Comparison of ENCODE assay signal across 33 cellular contexts in the genomic region with DNA sequence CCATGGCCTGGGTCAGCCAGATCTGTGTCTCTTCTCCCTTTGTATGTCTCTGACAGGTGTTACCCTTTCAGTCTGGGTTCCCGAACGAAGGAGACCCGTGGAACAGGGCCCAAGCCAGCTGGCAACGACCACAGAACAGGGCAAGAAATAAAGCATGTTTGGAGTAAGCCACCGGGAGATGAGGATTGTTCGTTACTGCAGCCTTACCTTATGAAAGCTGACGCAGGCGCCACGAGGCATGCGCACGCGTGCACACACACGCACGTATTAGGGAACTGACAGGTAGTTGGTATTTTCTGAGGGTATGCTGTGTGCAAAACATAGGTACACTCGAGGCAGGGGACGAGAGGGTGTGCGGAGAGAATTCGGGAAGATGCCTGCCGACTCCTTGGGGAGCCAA. TPM values are rescaled to one million over a fixed set of nuclear protein-coding genes. Genes with fewer than 3 reads are reported as not detected.
"Had no signal": no experiment of that assay in that cellular context is flagged by ENCODE, and none has a peak within 500 bp of the region (broad histone marks: within the 10 kb centered on the region; RNA-seq: fewer than 3 reads in every experiment).

No MANE protein-coding gene starts in this region.

- H3K9me3 ChIP-seq: adrenal gland, body of pancreas, esophagus muscularis mucosa, gastroesophageal sphincter, heart right ventricle had no signal

- H3K4me1 ChIP-seq: adrenal gland, body of pancreas, esophagus muscularis mucosa, foreskin keratinocyte, gastroesophageal sphincter, heart right ventricle had no signal

- H3K4me3 Mint-ChIP-seq: activated CD8-positive, alpha-beta memory T cell treated with anti-CD3 and anti-CD28 coated beads, Interleukin-2, amount 10 ng/mL, durations not matched to agents 7 days and 5 days; activated CD8-positive, alpha-beta T cell treated with anti-CD3 and anti-CD28 coated beads, Interleukin-2, amount 10 ng/mL, durations not matched to agents 7 days and 5 days; activated naive CD4-positive, alpha-beta T cell treated with anti-CD3 and anti-CD28 coated beads for 36 hours; activated naive CD4-positive, alpha-beta T cell treated with anti-CD3 and anti-CD28 coated beads, Interleukin-2, amount 50 U/mL, for 24 hours; activated naive CD8-positive, alpha-beta T cell treated with anti-CD3 and anti-CD28 coated beads for 36 hours; activated naive CD8-positive, alpha-beta T cell treated with anti-CD3 and anti-CD28 coated beads, Interleukin-2, amount 50 U/mL, for 24 hours; activated T-helper 1 cell treated with anti-CD3 and anti-CD28 coated beads, Interleukin-12 subunit alpha, Interleukin-12 subunit beta, Interleukin-2, Interleukin-4 antibody, amounts not matched to agents 30 ng/mL and 10 ng/mL and 1 ng/mL, durations not matched to agents 14 hours and 24 hours and 36 hours; effector memory CD8-positive, alpha-beta T cell had no signal

- H3K27me3 Mint-ChIP-seq: activated CD8-positive, alpha-beta memory T cell treated with anti-CD3 and anti-CD28 coated beads, Interleukin-2, amount 10 ng/mL, durations not matched to agents 7 days and 5 days had no signal

- H3K36me3 Mint-ChIP-seq: activated CD8-positive, alpha-beta memory T cell treated with anti-CD3 and anti-CD28 coated beads, Interleukin-2, amount 10 ng/mL, durations not matched to agents 7 days and 5 days; activated naive CD4-positive, alpha-beta T cell treated with anti-CD3 and anti-CD28 coated beads, Interleukin-2, amount 50 U/mL, for 24 hours; activated naive CD8-positive, alpha-beta T cell treated with anti-CD3 and anti-CD28 coated beads for 36 hours had no signal

- DNase-seq: activated CD4-positive, alpha-beta T cell treated with anti-CD3 and anti-CD28 coated beads for 48 hours; activated CD4-positive, alpha-beta T cell treated with anti-CD3 and anti-CD28 coated beads, Interleukin-2, amount 50 U/mL, for 1 hour; activated CD4-positive, alpha-beta T cell treated with anti-CD3 and anti-CD28 coated beads, Interleukin-2, amount 50 U/mL, for 48 hours; activated CD8-positive, alpha-beta memory T cell treated with anti-CD3 and anti-CD28 coated beads, Interleukin-2, amount 10 ng/mL, durations not matched to agents 7 days and 5 days; activated CD8-positive, alpha-beta memory T cell treated with anti-CD3 and anti-CD28 coated beads, Interleukin-2, amount 50 U/mL, for 4 hours; activated CD8-positive, alpha-beta T cell treated with anti-CD3 and anti-CD28 coated beads, Interleukin-2, amount 10 ng/mL, durations not matched to agents 7 days and 5 days; activated effector memory CD4-positive, alpha-beta T cell treated with anti-CD3 and anti-CD28 coated beads, Interleukin-2, amount 50 U/mL, for 16 hours; activated naive CD4-positive, alpha-beta T cell treated with anti-CD3 and anti-CD28 coated beads for 36 hours; activated naive CD8-positive, alpha-beta T cell treated with anti-CD3 and anti-CD28 coated beads for 36 hours; activated naive CD8-positive, alpha-beta T cell treated with anti-CD3 and anti-CD28 coated beads, Interleukin-2, amount 50 U/mL, for 24 hours; activated T-cell treated with anti-CD3 and anti-CD28 coated beads, Interleukin-2, amount 50 U/mL, for 1 hour; activated T-cell treated with anti-CD3 and anti-CD28 coated beads, Interleukin-2, amount 50 U/mL, for 48 hours; adrenal gland; amygdala; aorta; body of pancreas; cortex of kidney; dermis blood vessel endothelial cell; effector CD4-positive, alpha-beta T cell; effector memory CD8-positive, alpha-beta T cell; erythroblast; foreskin keratinocyte; heart right ventricle; T-helper 1 cell; T-helper 2 cell had no signal

- H3K36me3 ChIP-seq: adrenal gland, esophagus muscularis mucosa, gastroesophageal sphincter, heart right ventricle had no signal

- H3K27ac ChIP-seq: adrenal gland, body of pancreas, esophagus muscularis mucosa, foreskin keratinocyte, gastroesophageal sphincter, heart right ventricle had no signal

- H3K27me3 ChIP-seq: adrenal gland had no signal

- H3K9me3 Mint-ChIP-seq: activated naive CD4-positive, alpha-beta T cell treated with anti-CD3 and anti-CD28 coated beads for 36 hours; activated naive CD4-positive, alpha-beta T cell treated with anti-CD3 and anti-CD28 coated beads, Interleukin-2, amount 50 U/mL, for 24 hours; activated naive CD8-positive, alpha-beta T cell treated with anti-CD3 and anti-CD28 coated beads for 36 hours; activated naive CD8-positive, alpha-beta T cell treated with anti-CD3 and anti-CD28 coated beads, Interleukin-2, amount 50 U/mL, for 24 hours; activated T-helper 1 cell treated with anti-CD3 and anti-CD28 coated beads, Interleukin-12 subunit alpha, Interleukin-12 subunit beta, Interleukin-2, Interleukin-4 antibody, amounts not matched to agents 30 ng/mL and 10 ng/mL and 1 ng/mL, durations not matched to agents 14 hours and 24 hours and 36 hours; activated T-helper 2 cell treated with anti-CD3 and anti-CD28 coated beads, Interferon-gamma antibody, Interleukin-2, Interleukin-4, amounts not matched to agents 10 μg/mL and 5 μg/mL and 100 μg/mL, durations not matched to agents 14 hours and 24 hours and 36 hours; effector memory CD8-positive, alpha-beta T cell had no signal

- H3K4me1 Mint-ChIP-seq: activated CD8-positive, alpha-beta memory T cell treated with anti-CD3 and anti-CD28 coated beads, Interleukin-2, amount 10 ng/mL, durations not matched to agents 7 days and 5 days; activated naive CD4-positive, alpha-beta T cell treated with anti-CD3 and anti-CD28 coated beads, Interleukin-2, amount 50 U/mL, for 24 hours; activated naive CD8-positive, alpha-beta T cell treated with anti-CD3 and anti-CD28 coated beads for 36 hours; activated naive CD8-positive, alpha-beta T cell treated with anti-CD3 and anti-CD28 coated beads, Interleukin-2, amount 50 U/mL, for 24 hours had no signal

- H3K4me3 ChIP-seq: adrenal gland, body of pancreas, esophagus muscularis mucosa, gastroesophageal sphincter, heart right ventricle had no signal

- ATAC-seq: activated CD4-positive, CD25-positive, alpha-beta regulatory T cell treated with anti-CD3 and anti-CD28 coated beads, Interleukin-2, amount 50 U/mL, for 24 hours; activated CD8-positive, alpha-beta memory T cell treated with anti-CD3 and anti-CD28 coated beads, Interleukin-2, amount 10 ng/mL, durations not matched to agents 7 days and 5 days; activated CD8-positive, alpha-beta T cell treated with anti-CD3 and anti-CD28 coated beads, Interleukin-2, amount 10 ng/mL, durations not matched to agents 7 days and 5 days; body of pancreas; effector memory CD8-positive, alpha-beta T cell; gastroesophageal sphincter; heart right ventricle had no signal

- H3K27ac Mint-ChIP-seq: activated CD8-positive, alpha-beta memory T cell treated with anti-CD3 and anti-CD28 coated beads, Interleukin-2, amount 10 ng/mL, durations not matched to agents 7 days and 5 days; activated CD8-positive, alpha-beta T cell treated with anti-CD3 and anti-CD28 coated beads, Interleukin-2, amount 10 ng/mL, durations not matched to agents 7 days and 5 days; activated naive CD4-positive, alpha-beta T cell treated with anti-CD3 and anti-CD28 coated beads for 36 hours; activated naive CD4-positive, alpha-beta T cell treated with anti-CD3 and anti-CD28 coated beads, Interleukin-2, amount 50 U/mL, for 24 hours; activated naive CD8-positive, alpha-beta T cell treated with anti-CD3 and anti-CD28 coated beads for 36 hours; activated naive CD8-positive, alpha-beta T cell treated with anti-CD3 and anti-CD28 coated beads, Interleukin-2, amount 50 U/mL, for 24 hours; activated T-helper 1 cell treated with anti-CD3 and anti-CD28 coated beads, Interleukin-12 subunit alpha, Interleukin-12 subunit beta, Interleukin-2, Interleukin-4 antibody, amounts not matched to agents 30 ng/mL and 10 ng/mL and 1 ng/mL, durations not matched to agents 14 hours and 24 hours and 36 hours; activated T-helper 2 cell treated with anti-CD3 and anti-CD28 coated beads, Interferon-gamma antibody, Interleukin-2, Interleukin-4, amounts not matched to agents 10 μg/mL and 5 μg/mL and 100 μg/mL, durations not matched to agents 14 hours and 24 hours and 36 hours; effector memory CD8-positive, alpha-beta T cell had no signal

RNA-seq across cellular contexts. Expression of a gene that starts 46.4 kb away (rescaled TPM):
- total RNA-seq: activated CD8-positive, alpha-beta memory T cell treated with anti-CD3 and anti-CD28 coated beads for 36 hours; activated CD8-positive, alpha-beta memory T cell treated with anti-CD3 and anti-CD28 coated beads, Interleukin-2, amount 10 ng/mL, durations not matched to agents 7 days and 5 days; activated CD8-positive, alpha-beta T cell treated with anti-CD3 and anti-CD28 coated beads, Interleukin-2, amount 10 ng/mL, durations not matched to agents 7 days and 5 days; activated naive CD4-positive, alpha-beta T cell treated with anti-CD3 and anti-CD28 coated beads for 36 hours; activated naive CD8-positive, alpha-beta T cell treated with anti-CD3 and anti-CD28 coated beads for 36 hours; activated T-helper 1 cell treated with anti-CD3 and anti-CD28 coated beads, Interleukin-12 subunit alpha, Interleukin-12 subunit beta, Interleukin-2, Interleukin-4 antibody, amounts not matched to agents 30 ng/mL and 10 ng/mL and 1 ng/mL, durations not matched to agents 14 hours and 24 hours and 36 hours; activated T-helper 2 cell treated with anti-CD3 and anti-CD28 coated beads, Interferon-gamma antibody, Interleukin-2, Interleukin-4, amounts not matched to agents 10 μg/mL and 5 μg/mL and 100 μg/mL, durations not matched to agents 14 hours and 24 hours and 36 hours; dermis blood vessel endothelial cell; glomerular endothelial cell had no signal
- polyA plus RNA-seq: heart right ventricle had no signal
